ENCODE assay signal across 19 cellular contexts in the genomic region with DNA sequence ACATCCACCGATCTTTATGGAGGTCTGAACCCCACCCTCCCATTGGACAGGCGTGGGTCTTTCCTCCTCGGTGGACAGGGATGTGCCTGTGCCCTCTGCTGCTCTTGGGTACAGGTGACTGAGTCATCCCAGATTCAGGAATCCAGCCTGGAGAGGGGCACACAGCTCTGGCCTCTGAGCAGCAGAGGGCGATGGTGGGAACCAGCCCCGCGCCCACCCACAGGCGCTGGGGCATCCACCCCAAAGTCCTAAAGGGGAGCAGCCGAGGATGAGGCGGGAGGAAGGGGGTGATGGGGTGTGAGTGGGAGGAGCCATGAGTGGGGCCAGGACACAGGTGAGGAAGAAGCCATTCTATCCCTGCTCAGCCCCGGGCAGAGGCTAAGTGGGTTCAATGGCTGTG. TPM values are rescaled to one million over a fixed set of nuclear protein-coding genes. Genes with fewer than 3 reads are reported as not detected.
DNase-seq lines count a peak whose midpoint lies in the region; ATAC-seq and TF ChIP-seq lines count a peak whose summit lies in the region.
"Had no signal": no experiment of that assay in that cellular context is flagged by ENCODE, and none has a peak within 500 bp of the region (broad histone marks: within the 10 kb centered on the region; RNA-seq: fewer than 3 reads in every experiment).

No MANE protein-coding gene starts in this region.

- H3K79me2 ChIP-seq in HCT116 (ENCODE audit: insufficient read depth, low read length): no peaks in the 10 kb centered on the region

- intact Hi-C loops in HCT116 (cut with micrococcal nuclease): no loop called here

- no peak overlapping the region for H2AFZ ChIP-seq in HCT116 (ENCODE audit: low read depth, low read length, poor library complexity, severe bottlenecking)

- RAD21 ChIA-PET in HCT116 (lab: Charles Lee; ENCODE audit: low non-redundant PET in 1 of 2, low total read pairs in 2 of 2, uncharacterized antibody in 2 of 2, unreplicated experiment in 2 of 2): no interaction called here

- no peak overlapping the region for H3K4me2 ChIP-seq in HCT116 (ENCODE audit: low read length)

- TF ChIP-seq CTCF in BJ (IDR thresholded peaks at IDR 0.05; ENCODE audit: insufficient read depth, low read depth, low read length) (0 out of 2 replicates have a peak, but pooled peaks have one; percentile 19), HCT116 (IDR thresholded peaks at IDR 0.05 in 2 of 3, conservative IDR thresholded peaks at IDR 0.05 in 1 of 3; ENCODE audit: borderline replicate concordance in 1 of 3, insufficient read depth in 1 of 3, low read depth in 2 of 3, low read length in 2 of 3) (peak in 2 of 3 experiments; percentile 60 to 68; a peak in 5 of 6 replicates), kidney epithelial cell (IDR thresholded peaks at IDR 0.05; ENCODE audit: insufficient read depth, low read length, poor library complexity, severe bottlenecking) (peak; percentile 23), Peyer's patch (IDR thresholded peaks at IDR 0.05) (no peak)

- H3K9ac ChIP-seq in HCT116 (ENCODE audit: low read length): no peak overlapping the region

- H3K27me3 ChIP-seq in BJ (ENCODE audit: control insufficient read depth, insufficient read depth, low read length) (peaks cover 19% of the 10 kb centered on the region), HCT116 (ENCODE audit: insufficient read depth, low read length) (no peaks in the 10 kb centered on the region; the same call in 1 of the 2 replicates), kidney epithelial cell (ENCODE audit: control insufficient read depth, insufficient read depth, low read length) (peaks cover 43% of the 10 kb centered on the region), Peyer's patch (no peaks in the 10 kb centered on the region)

- TF ChIP-seq RAD21 in HCT116 (IDR thresholded peaks at IDR 0.05; ENCODE audit: low read depth): no peak

- H3K36me3 ChIP-seq in BJ (ENCODE audit: control insufficient read depth, insufficient read depth, low read length) (no peaks in the 10 kb centered on the region), HCT116 (ENCODE audit: control insufficient read depth in 1 of 2, insufficient read depth in 2 of 2, low read length in 2 of 2) (no peaks in the 10 kb centered on the region), kidney epithelial cell (ENCODE audit: control insufficient read depth, insufficient read depth, low read length) (no peaks in the 10 kb centered on the region), Peyer's patch (no peaks in the 10 kb centered on the region)

- TF ChIP-seq POLR2A in HCT116 (IDR thresholded peaks at IDR 0.05; ENCODE audit: borderline replicate concordance, extremely low read depth, insufficient read depth, insufficient read length): no peak
- no peak for TF ChIP-seq POLR2A in Peyer's patch (IDR thresholded peaks at IDR 0.05)

- H3K9me3 ChIP-seq in HCT116 (ENCODE audit: control insufficient read depth in 1 of 2, insufficient read depth in 1 of 2, low read depth in 1 of 2, low read length in 2 of 2) (no peaks in the 10 kb centered on the region), Peyer's patch (no peaks in the 10 kb centered on the region)

- no peaks in the 10 kb centered on the region for H3K9me2 ChIP-seq in HCT116 (ENCODE audit: insufficient read depth)

- H3K4me1 ChIP-seq in HCT116 (ENCODE audit: control insufficient read depth in 1 of 2, insufficient read depth in 2 of 2, low read length in 2 of 2) (peaks cover 6% of the 10 kb centered on the region in 2 experiments), Peyer's patch (peaks cover 0 to 7% (median 0%) of the 10 kb centered on the region in 4 donors)

- DNase-seq in BJ (ENCODE audit: low read depth) (no peak), HCT116 (ENCODE audit: low read depth, low spot score) (no peak), SW480 (ENCODE audit: low spot score) (peak; percentile 43), kidney epithelial cell (ENCODE audit: low read depth) (no peak), NCI-H510A treated with DMSO at 0.1 percent for 48 hours (lab: John Stamatoyannopoulos, UW) (no peak), Peyer's patch (no peak), NCI-H2196 (lab: John Stamatoyannopoulos, UW; ENCODE audit: unreplicated experiment) (no peak)
- DNase-seq: activated CD4-positive, alpha-beta T cell treated with anti-CD3 and anti-CD28 coated beads, Interleukin-2, amount 50 U/mL, for 4 hours; CD4-positive, CD25-positive, alpha-beta regulatory T cell; GF-D8; HFFc6; naive thymus-derived CD8-positive, alpha-beta T cell; NCI-H1092; RPMI8226; stimulated activated CD4-positive, alpha-beta T cell treated with anti-CD3 and anti-CD28 coated beads, Interleukin-4, amount 100 ng/mL, for 24 hours; T-helper 9 cell had no signal

- CTCF ChIA-PET in BJ (lab: Yijun Ruan, JAX) (interaction anchor here (1.0 kb wide), 1 partner anchor 9 kb away, joined by 3 read pairs; no protein-coding TSS in a partner anchor), HCT116 (lab: Charles Lee) (interaction anchor here (1.0 to 1.6 kb wide), 3 partner anchors 22 to 284 kb away, joined by 3 to 6 read pairs (median 4); no protein-coding TSS in a partner anchor)

- no peak overlapping the region for H3K27ac ChIP-seq in HCT116 (ENCODE audit: low read depth, low read length)
- no peak overlapping the region for H3K27ac ChIP-seq in Peyer's patch

- ATAC-seq in HCT116 (peak; percentile 74), GM21723 (IDR thresholded peaks at IDR 0.05; ENCODE audit: unreplicated experiment) (no peak)
- ATAC-seq: naive thymus-derived CD8-positive, alpha-beta T cell; sciatic nerve; stimulated activated effector memory CD8-positive, alpha-beta T cell treated with anti-CD3 and anti-CD28 coated beads, Interleukin-12 subunit alpha, Interleukin-12 subunit beta, amount 100 ng/mL, for 72 hours had no signal

- H4K20me1 ChIP-seq in HCT116 (ENCODE audit: insufficient read depth): no peaks in the 10 kb centered on the region

- no TSS peak for BruUV-seq in HCT116 (replicated peaks; lab: Mats Ljungman, UMichigan)

- H3K4me3 ChIP-seq in BJ (ENCODE audit: low read depth, low read length) (no peak overlapping the region), HCT116 (replicated peaks in 1 of 2; ENCODE audit: low read depth in 1 of 2, low read length in 2 of 2) (no peak overlapping the region), kidney epithelial cell (ENCODE audit: low read depth, low read length) (no peak overlapping the region), Peyer's patch (no peak overlapping the region)

- POLR2A ChIA-PET in BJ (lab: Charles Lee): no interaction called here
- POLR2A ChIA-PET in HCT116 (lab: Charles Lee): no interaction called here

TF ChIP-seq in HCT116, 20 proteins besides CTCF, POLR2A, EP300 and RAD21:
- TF ChIP-seq JUND (IDR thresholded peaks at IDR 0.05) (no peak), TCF7L2 (IDR thresholded peaks at IDR 0.05; ENCODE audit: borderline replicate concordance, extremely low read depth, insufficient read depth, insufficient read length) (no peak), CBX3 (IDR thresholded peaks at IDR 0.05; ENCODE audit: low read depth) (no peak)
- TF ChIP-seq, protein P1, sequence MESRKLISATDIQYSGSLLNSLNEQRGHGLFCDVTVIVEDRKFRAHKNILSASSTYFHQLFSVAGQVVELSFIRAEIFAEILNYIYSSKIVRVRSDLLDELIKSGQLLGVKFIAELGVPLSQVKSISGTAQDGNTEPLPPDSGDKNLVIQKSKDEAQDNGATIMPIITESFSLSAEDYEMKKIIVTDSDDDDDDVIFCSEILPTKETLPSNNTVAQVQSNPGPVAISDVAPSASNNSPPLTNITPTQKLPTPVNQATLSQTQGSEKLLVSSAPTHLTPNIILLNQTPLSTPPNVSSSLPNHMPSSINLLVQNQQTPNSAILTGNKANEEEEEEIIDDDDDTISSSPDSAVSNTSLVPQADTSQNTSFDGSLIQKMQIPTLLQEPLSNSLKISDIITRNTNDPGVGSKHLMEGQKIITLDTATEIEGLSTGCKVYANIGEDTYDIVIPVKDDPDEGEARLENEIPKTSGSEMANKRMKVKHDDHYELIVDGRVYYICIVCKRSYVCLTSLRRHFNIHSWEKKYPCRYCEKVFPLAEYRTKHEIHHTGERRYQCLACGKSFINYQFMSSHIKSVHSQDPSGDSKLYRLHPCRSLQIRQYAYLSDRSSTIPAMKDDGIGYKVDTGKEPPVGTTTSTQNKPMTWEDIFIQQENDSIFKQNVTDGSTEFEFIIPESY (IDR thresholded peaks at IDR 0.05; ENCODE audit: extremely low read depth, insufficient replicate concordance, low read length): no peak

RNA-seq across cellular contexts. Expression of a gene that starts 35.0 kb away (rescaled TPM):
- 4.7 and 7.4 TPM in 2 replicates for polyA plus RNA-seq in BJ (2011; rRNA removed)
- 6.7 and 7.9 TPM in 2 replicates for polyA minus RNA-seq in BJ (2011; rRNA and poly(A)+ RNA removed)
- 54.2 TPM for total RNA-seq in HCT116 (2021; ENCODE audit: unreplicated experiment)
- 21.4 and 21.8 TPM in 2 replicates for polyA plus RNA-seq in HCT116 (2012)
- 9.0 and 11.4 TPM in 2 replicates for total RNA-seq in kidney epithelial cell
- total RNA-seq in Peyer's patch: 100 to 1,000 TPM in 3 of 4 donors, 10 to 100 TPM in 1; 57.6 to 336 (median 223) TPM

Comparison
In these comparisons a context has a peak if more than half of its experiments do, and no peak if none do; other contexts are left out.
1. CTCF ChIP-seq: peak in BJ (single experiment), HCT116 (2 of 3) and kidney epithelial cell (single experiment); none in Peyer's patch (0 of 6).